8 cellular contexts compared by ENCODE assay signal in genomic region chr14:65101631-65102440, GRCh38. TPM values are rescaled to one million over a fixed set of nuclear protein-coding genes. Genes with fewer than 3 reads are reported as not detected.
DNase-seq lines count a peak whose midpoint lies in the region; ATAC-seq and TF ChIP-seq lines count a peak whose summit lies in the region.

No MANE protein-coding gene starts in this region.

- no TSS peak for BruUV-seq in Caco-2 (replicated peaks; lab: Mats Ljungman, UMichigan)

- peak overlapping the region; percentile 56 for H3K27ac ChIP-seq in cingulate gyrus (ENCODE audit: low read depth, low read length)

- ATAC-seq in HG03064 (IDR thresholded peaks at IDR 0.05; ENCODE audit: low read depth, unreplicated experiment) (peak; percentile 12), memory B cell (ENCODE audit: low read depth) (no peak), HG03139 (IDR thresholded peaks at IDR 0.05; ENCODE audit: unreplicated experiment) (no peak)

- no peak for TF ChIP-seq CTCF in Caco-2 (IDR thresholded peaks at IDR 0.05; ENCODE audit: insufficient read depth in 1 of 2, low read depth in 1 of 2, low read length in 1 of 2, severe bottlenecking in 1 of 2, unreplicated experiment in 1 of 2)
- no peak for TF ChIP-seq CTCF in WI38 (IDR thresholded peaks at IDR 0.05; ENCODE audit: low read depth, low read length)

- POLR2A ChIA-PET in Caco-2 (lab: Charles Lee) = interaction anchor here (0.7 to 1.9 kb wide), 3 partner anchors 115 to 471 kb away, joined by 3 to 15 read pairs (median 3); partner anchors contain the start of gene FNTB

- no peaks in the 10 kb centered on the region for H3K9me3 ChIP-seq in Caco-2

- H3K4me3 ChIP-seq in Caco-2 (ENCODE audit: low read depth, low read length) = peak overlapping the region; percentile 73
- H3K4me3 ChIP-seq in WI38 (ENCODE audit: low read depth, low read length) = peak overlapping the region; percentile 89

- H3K36me3 ChIP-seq in Caco-2 (ENCODE audit: control insufficient read depth, insufficient read depth, low read length) = peaks cover 1% of the 10 kb centered on the region; the same call in 1 of the 2 replicates

- H3K36me3 Mint-ChIP-seq in Caco-2 (ENCODE audit: insufficient read depth, unreplicated experiment) (peaks cover 26% of the 10 kb centered on the region), memory B cell (peaks cover 8% of the 10 kb centered on the region)

- H3K4me3 Mint-ChIP-seq in Caco-2 (ENCODE audit: unreplicated experiment) (peak overlapping the region; percentile 81), memory B cell (peak overlapping the region; percentile 89)

- H3K27me3 Mint-ChIP-seq in Caco-2 (ENCODE audit: insufficient read depth, unreplicated experiment) (no peaks in the 10 kb centered on the region), memory B cell (no peaks in the 10 kb centered on the region)

- DNase-seq in Caco-2 = peak in 1 of 2 experiments; percentile 40
- peak in 1 of 2 donors; percentile 2 for DNase-seq in memory B cell (ENCODE audit: low spot score in 2 of 2)
- DNase-seq in stimulated activated CD8-positive, alpha-beta memory T cell treated with anti-CD3 and anti-CD28 coated beads, Interleukin-2, amount 100 ng/mL, for 48 hours (ENCODE audit: low read depth in 2 of 2) = peak; percentile 14 to 20
- DNase-seq in G401 (ENCODE audit: low spot score) = no peak

- no peaks in the 10 kb centered on the region for H3K27me3 ChIP-seq in Caco-2 (replicated peaks; ENCODE audit: control insufficient read depth, insufficient read depth, low read length)

- intact Hi-C loops in Caco-2 (cut with micrococcal nuclease; ENCODE audit: unreplicated experiment) = loop anchor here (2.0 kb wide), 3 partner anchors 17 to 115 kb away; partner anchors contain the start of gene FNTB

- H3K9me3 Mint-ChIP-seq in Caco-2 (ENCODE audit: unreplicated experiment) (no peaks in the 10 kb centered on the region), memory B cell (no peaks in the 10 kb centered on the region)

- in situ Hi-C loops in G401 (cut with HindIII; ENCODE audit: low sequenced_read_pairs) = no loop called here

- H3K27ac Mint-ChIP-seq in Caco-2 (ENCODE audit: unreplicated experiment) = peak overlapping the region; percentile 82
- peak overlapping the region; percentile 95 for H3K27ac Mint-ChIP-seq in memory B cell

- no peaks in the 10 kb centered on the region for H3K4me1 ChIP-seq in Caco-2

- CTCF ChIA-PET in Caco-2 (lab: Charles Lee) = interaction anchor here (0.6 to 2.1 kb wide), 7 partner anchors 16 to 1927 kb away, joined by 3 to 8 read pairs (median 5); no protein-coding TSS in a partner anchor

- peaks cover 12% of the 10 kb centered on the region for H3K4me1 Mint-ChIP-seq in Caco-2 (ENCODE audit: low read depth, unreplicated experiment)
- peaks cover 19% of the 10 kb centered on the region for H3K4me1 Mint-ChIP-seq in memory B cell

RNA-seq across cellular contexts. Expression of gene MAX, which starts 0.5 kb away (rescaled TPM):
- total RNA-seq in Caco-2 (2022) = 53.5 and 53.9 TPM in 2 replicates
- 23.6 and 29.5 TPM in 2 replicates for total RNA-seq in G401 (2014; rRNA removed; shearing (Covaris generic))
